ENCODE assay signal across 35 cellular contexts in genomic region chr1:41426201-41426890, GRCh38. TPM values are rescaled to one million over a fixed set of nuclear protein-coding genes. Genes with fewer than 3 reads are reported as not detected.
"Had no signal": no experiment of that assay in that cellular context is flagged by ENCODE, and none has a peak within 500 bp of the region (broad histone marks: within the 10 kb centered on the region; RNA-seq: fewer than 3 reads in every experiment).

No MANE protein-coding gene starts in this region.

- H3K4me3 Mint-ChIP-seq: activated B cell treated with CpG ODN at 0.5 μM for 24 hours; activated CD8-positive, alpha-beta T cell treated with anti-CD3 and anti-CD28 coated beads for 36 hours; activated naive CD8-positive, alpha-beta T cell; activated T-cell treated with anti-CD3 and anti-CD28 coated beads, Interleukin-2, amount 50 U/mL, for 4 hours; activated T-helper 17 cell treated with anti-CD3 and anti-CD28 coated beads, Interleukin-2, amount 50 U/mL, for 72 hours; brain; central memory CD8-positive, alpha-beta T cell; effector memory CD8-positive, alpha-beta T cell; T-helper 17 cell; T-helper 2 cell treated with Interferon-gamma antibody and Interleukin-4, amounts not matched to agents 5 μg/mL and 100 μg/mL, for 36 hours had no signal

- H3K36me3 Mint-ChIP-seq: activated naive CD8-positive, alpha-beta T cell; brain had no signal

- H3K27ac ChIP-seq: ascending aorta, breast epithelium, cardiac muscle cell, esophagus muscularis mucosa, foreskin keratinocyte, gastrocnemius medialis, heart left ventricle, WERI-Rb-1 had no signal

- H3K4me3 ChIP-seq: ascending aorta, breast epithelium, cardiac muscle cell, esophagus muscularis mucosa, gastrocnemius medialis, heart left ventricle had no signal

- H3K27me3 ChIP-seq: ascending aorta, breast epithelium, cardiac muscle cell, foreskin keratinocyte, gastrocnemius medialis, heart left ventricle had no signal

- H3K9me3 Mint-ChIP-seq: activated B cell treated with CpG ODN at 0.5 μM for 24 hours; activated CD8-positive, alpha-beta T cell treated with anti-CD3 and anti-CD28 coated beads for 36 hours; activated T-cell treated with anti-CD3 and anti-CD28 coated beads, Interleukin-2, amount 50 U/mL, for 4 hours; activated T-helper 17 cell treated with anti-CD3 and anti-CD28 coated beads, Interleukin-2, amount 50 U/mL, for 72 hours; brain; central memory CD8-positive, alpha-beta T cell; effector memory CD8-positive, alpha-beta T cell; T-helper 2 cell treated with Interferon-gamma antibody and Interleukin-4, amounts not matched to agents 5 μg/mL and 100 μg/mL, for 36 hours had no signal

- H3K27me3 Mint-ChIP-seq: activated naive CD8-positive, alpha-beta T cell; brain had no signal

- ATAC-seq: activated CD4-positive, CD25-positive, alpha-beta regulatory T cell treated with anti-CD3 and anti-CD28 coated beads, Interleukin-2, amount 50 U/mL, for 24 hours; activated CD8-positive, alpha-beta T cell treated with anti-CD3 and anti-CD28 coated beads for 36 hours; activated T-cell treated with anti-CD3 and anti-CD28 coated beads, Interleukin-2, amount 50 U/mL, for 4 hours; activated T-helper 17 cell treated with anti-CD3 and anti-CD28 coated beads, Interleukin-2, amount 50 U/mL, for 72 hours; effector memory CD8-positive, alpha-beta T cell; foreskin keratinocyte; gastrocnemius medialis; heart left ventricle; T-helper 17 cell had no signal

- H3K27ac Mint-ChIP-seq: activated B cell treated with CpG ODN at 0.5 μM for 24 hours; activated CD8-positive, alpha-beta T cell treated with anti-CD3 and anti-CD28 coated beads for 36 hours; activated naive CD8-positive, alpha-beta T cell; activated T-helper 17 cell treated with anti-CD3 and anti-CD28 coated beads, Interleukin-2, amount 50 U/mL, for 72 hours; brain; effector memory CD8-positive, alpha-beta T cell; T-helper 17 cell; T-helper 2 cell treated with Interferon-gamma antibody and Interleukin-4, amounts not matched to agents 5 μg/mL and 100 μg/mL, for 36 hours had no signal

- DNase-seq: activated B cell treated with CpG ODN at 0.5 μM for 24 hours; activated CD4-positive, alpha-beta T cell treated with anti-CD3 and anti-CD28 coated beads for 48 hours; activated CD4-positive, alpha-beta T cell treated with anti-CD3 and anti-CD28 coated beads, Interleukin-2, amount 50 U/mL, for 1 hour; activated CD4-positive, alpha-beta T cell treated with anti-CD3 and anti-CD28 coated beads, Interleukin-2, amount 50 U/mL, for 48 hours; activated CD8-positive, alpha-beta memory T cell treated with anti-CD3 and anti-CD28 coated beads for 24 hours; activated CD8-positive, alpha-beta T cell treated with anti-CD3 and anti-CD28 coated beads for 36 hours; activated effector memory CD4-positive, alpha-beta T cell treated with Interleukin-2 at 50 U/mL for 16 hours; activated gamma-delta T cell treated with Interleukin-2 at 50 U/mL for 16 hours; activated naive CD4-positive, alpha-beta T cell treated with anti-CD3 and anti-CD28 coated beads, Interleukin-2, amount 50 U/mL, for 16 hours; activated naive CD4-positive, alpha-beta T cell treated with Interleukin-2 at 50 U/mL for 16 hours; activated T-cell treated with anti-CD3 and anti-CD28 coated beads, Interleukin-2, amount 50 U/mL, for 4 hours; cortex of kidney; dermis blood vessel endothelial cell; effector CD4-positive, alpha-beta T cell; effector memory CD8-positive, alpha-beta T cell; erythroblast; foreskin keratinocyte; gastrocnemius medialis; glutamatergic neuron; T-helper 1 cell; T-helper 17 cell; T1000; WERI-Rb-1 had no signal

- H3K4me1 Mint-ChIP-seq: activated B cell treated with CpG ODN at 0.5 μM for 24 hours; activated T-helper 17 cell treated with anti-CD3 and anti-CD28 coated beads, Interleukin-2, amount 50 U/mL, for 72 hours; central memory CD8-positive, alpha-beta T cell had no signal

- H3K9me3 ChIP-seq: ascending aorta, breast epithelium, esophagus muscularis mucosa, gastrocnemius medialis, heart left ventricle had no signal

- H3K36me3 ChIP-seq: ascending aorta, breast epithelium, cardiac muscle cell, esophagus muscularis mucosa, gastrocnemius medialis, heart left ventricle, WERI-Rb-1 had no signal

RNA-seq across cellular contexts. Expression of gene EDN2, which starts 58.1 kb away (rescaled TPM):
- total RNA-seq: activated B cell treated with CpG ODN at 0.5 μM for 24 hours; activated CD8-positive, alpha-beta T cell treated with anti-CD3 and anti-CD28 coated beads for 36 hours; activated T-cell treated with anti-CD3 and anti-CD28 coated beads, Interleukin-2, amount 50 U/mL, for 4 hours; activated T-helper 17 cell treated with anti-CD3 and anti-CD28 coated beads, Interleukin-2, amount 50 U/mL, for 72 hours; ascending aorta; cerebellum; gastrocnemius medialis had no signal
